8 cellular contexts compared by ENCODE assay signal in genomic region chr11:65354265-65355012, GRCh38. TPM values are rescaled to one million over a fixed set of nuclear protein-coding genes. Genes with fewer than 3 reads are reported as not detected.
DNase-seq lines count a peak whose midpoint lies in the region; ATAC-seq, FAIRE-seq and TF ChIP-seq lines count a peak whose summit lies in the region.

Gene TIGD3, plus strand, starts transcription at chr11:65354751. Its CDS starts 1,058 bp downstream, at chr11:65355809.

- TF ChIP-seq CTCF in AG04450 (IDR thresholded peaks at IDR 0.05; ENCODE audit: low read depth, low read length), result no peak
- TF ChIP-seq CTCF in WI38 (IDR thresholded peaks at IDR 0.05; ENCODE audit: low read depth, low read length), result no peak
- no peak for TF ChIP-seq CTCF in bronchial epithelial cell (IDR thresholded peaks at IDR 0.05; ENCODE audit: insufficient read depth, low read length, severe bottlenecking)

- CTCF ChIA-PET in AG04450 (lab: Charles Lee), result interaction anchor here (1.4 to 5.5 kb wide), 2 partner anchors 21 to 80 kb away, joined by 4 to 43 read pairs; no protein-coding TSS in a partner anchor

- no peak for FAIRE-seq in bronchial epithelial cell (lab: Jason Lieb, UNC)

- no peaks in the 10 kb centered on the region; the same call in 1 of the 2 replicates for H3K9me3 ChIP-seq in AG04450 (ENCODE audit: control insufficient read depth, insufficient read depth, low read length)

- DNase-seq in AG04450 (ENCODE audit: low read depth, low spot score) (peak; percentile 73), NCI-H2227 (lab: John Stamatoyannopoulos, UW; ENCODE audit: unreplicated experiment) (peak; percentile 98), bronchial epithelial cell (ENCODE audit: low read depth) (peak; percentile 82), inferior parietal cortex (ENCODE audit: extremely low spot score) (peak; percentile 88), smooth muscle cell of the brain vasculature (ENCODE audit: low read depth, low spot score) (peak; percentile 83)

- peak within 1 kb of the TSS; percentile 65 for H3K27ac ChIP-seq in AG04450 (ENCODE audit: low read depth, low read length)

- H3K27me3 ChIP-seq in AG04450 (ENCODE audit: control insufficient read depth, insufficient read depth, low read length) (peaks cover 24% of the 10 kb centered on the region), bronchial epithelial cell (ENCODE audit: control insufficient read depth, insufficient read depth, low read length) (peaks cover 6% of the 10 kb centered on the region)

- peaks cover 10% of the 10 kb centered on the region for H3K36me3 ChIP-seq in bronchial epithelial cell (ENCODE audit: control insufficient read depth, insufficient read depth, low read length)

- POLR2A ChIA-PET in AG04450 (lab: Yijun Ruan, JAX), result interaction anchor here (0.6 to 1.0 kb wide), 3 partner anchors 9 to 114 kb away, joined by 3 to 12 read pairs (median 3); partner anchors contain the start of gene DPF2

- ATAC-seq in GM18909 (IDR thresholded peaks at IDR 0.05; ENCODE audit: poor library complexity, unreplicated experiment), result peak; percentile 80
- peak; percentile 80 for ATAC-seq in HG03139 (IDR thresholded peaks at IDR 0.05; ENCODE audit: unreplicated experiment)

- H3K4me3 ChIP-seq in AG04450 (ENCODE audit: low read depth, low read length) (peak within 1 kb of the TSS; percentile 70), WI38 (ENCODE audit: low read depth, low read length) (peak within 1 kb of the TSS; percentile 58), bronchial epithelial cell (ENCODE audit: low read depth, low read length) (peak within 1 kb of the TSS; percentile 47)

RNA-seq across cellular contexts. Expression of gene TIGD3, which starts in this region (rescaled TPM):
- 0.07 and 0.11 TPM in 2 replicates for polyA plus RNA-seq in AG04450 (2011; rRNA removed)
- not detected in 2 replicates for polyA minus RNA-seq in AG04450 (2011; rRNA and poly(A)+ RNA removed)
- total RNA-seq in bronchial epithelial cell, result 0.26 TPM in 2 replicates

Comparison
In these comparisons a context has a peak if more than half of its experiments do, and no peak if none do; other contexts are left out.
1. Peak in every context shown above with its lines: DNase-seq, ATAC-seq, H3K4me3 ChIP-seq and H3K27ac ChIP-seq.
2. Peak in DNase-seq, H3K4me3 ChIP-seq and H3K27ac ChIP-seq in AG04450; RNA of the gene not detected or under 1 TPM.
3. Peak in DNase-seq and H3K4me3 ChIP-seq in bronchial epithelial cell; RNA of the gene not detected or under 1 TPM.